ENCODE assay signal across 19 cellular contexts in genomic region chr10:14399641-14400040, GRCh38.
"Had no signal": no experiment of that assay in that cellular context is flagged by ENCODE, and none has a peak within 500 bp of the region (broad histone marks: within the 10 kb centered on the region; RNA-seq: fewer than 3 reads in every experiment).

No MANE protein-coding gene starts in this region.

- H3K36me3 ChIP-seq: adrenal gland, lower lobe of right lung, neutrophil, prostate gland, sigmoid colon had no signal

- H3K4me3 Mint-ChIP-seq: activated CD8-positive, alpha-beta T cell treated with anti-CD3 and anti-CD28 coated beads for 36 hours; endodermal cell; naive thymus-derived CD4-positive, alpha-beta T cell; type B pancreatic cell had no signal

- ATAC-seq: activated CD8-positive, alpha-beta T cell treated with anti-CD3 and anti-CD28 coated beads for 36 hours; left cardiac atrium; lower lobe of right lung; naive thymus-derived CD4-positive, alpha-beta T cell had no signal

- H3K27ac ChIP-seq: adrenal gland, lower lobe of right lung, neutrophil, prostate gland, sigmoid colon had no signal

- H3K9me3 ChIP-seq: adrenal gland, lower lobe of right lung, neutrophil, prostate gland, sigmoid colon had no signal

- H3K9me3 Mint-ChIP-seq: endodermal cell, type B pancreatic cell had no signal

- H3K27ac Mint-ChIP-seq: activated CD8-positive, alpha-beta T cell treated with anti-CD3 and anti-CD28 coated beads for 36 hours; endodermal cell; naive thymus-derived CD4-positive, alpha-beta T cell; type B pancreatic cell had no signal

- DNase-seq: activated CD4-positive, alpha-beta T cell treated with anti-CD3 and anti-CD28 coated beads for 1 hour; activated CD8-positive, alpha-beta memory T cell treated with anti-CD3 and anti-CD28 coated beads, Interleukin-2, amount 50 U/mL, for 4 hours; activated CD8-positive, alpha-beta T cell treated with anti-CD3 and anti-CD28 coated beads for 36 hours; activated naive CD4-positive, alpha-beta T cell treated with Interleukin-2 at 50 U/mL for 16 hours; adrenal gland; cerebellar nuclear complex; dermis blood vessel endothelial cell; endodermal cell; erythroblast; hypothalamus; left cardiac atrium; lower lobe of right lung; naive thymus-derived CD4-positive, alpha-beta T cell; sigmoid colon; stimulated activated CD4-positive, alpha-beta T cell treated with anti-CD3 and anti-CD28 coated beads, Interleukin-12 subunit alpha, Interleukin-12 subunit beta, amount 100 ng/mL, for 4 hours; stimulated activated naive CD4-positive, alpha-beta T cell had no signal

- H3K4me3 ChIP-seq: adrenal gland, lower lobe of right lung, prostate gland, sigmoid colon had no signal

- H3K36me3 Mint-ChIP-seq: naive thymus-derived CD4-positive, alpha-beta T cell; type B pancreatic cell had no signal

- H3K4me1 ChIP-seq: adrenal gland, lower lobe of right lung, prostate gland had no signal

- H3K27me3 ChIP-seq: sigmoid colon had no signal
